Comparison of ENCODE assay signal across 23 cellular contexts in the genomic region with DNA sequence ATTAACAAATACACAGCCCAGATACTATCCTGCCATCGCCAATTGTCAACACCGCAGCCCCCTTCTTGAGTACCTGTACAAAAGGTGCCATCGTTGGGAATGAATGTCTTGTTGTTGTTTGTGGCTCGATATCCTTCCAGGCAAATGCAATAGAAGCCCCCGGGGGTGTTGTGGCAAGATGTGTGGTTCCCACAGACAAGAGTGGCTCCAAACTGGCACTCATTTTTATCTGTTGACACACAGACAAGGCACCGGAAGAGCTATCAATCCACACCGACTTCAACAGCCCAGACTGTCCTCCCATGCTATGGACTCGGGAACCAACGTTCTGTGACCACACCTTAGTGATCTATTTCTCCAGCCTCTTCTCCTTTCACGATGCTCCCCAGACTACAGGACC.
"Had no signal": no experiment of that assay in that cellular context is flagged by ENCODE, and none has a peak within 500 bp of the region (broad histone marks: within the 10 kb centered on the region; RNA-seq: fewer than 3 reads in every experiment).

No MANE protein-coding gene starts in this region.

- H3K4me1 Mint-ChIP-seq: activated naive CD8-positive, alpha-beta T cell treated with anti-CD3 and anti-CD28 coated beads, Interleukin-2, amount 10 ng/mL, durations not matched to agents 7 days and 5 days had no signal

- H3K4me1 ChIP-seq: adrenal gland had no signal

- H3K27ac ChIP-seq: adrenal gland had no signal

- H3K4me3 Mint-ChIP-seq: activated CD4-positive, alpha-beta T cell treated with anti-CD3 and anti-CD28 coated beads, Interleukin-2, amount 10 ng/mL, durations not matched to agents 24 days and 14 days; activated CD8-positive, alpha-beta memory T cell treated with anti-CD3 and anti-CD28 coated beads, Interleukin-2, amount 10 ng/mL, durations not matched to agents 7 days and 5 days; activated naive CD8-positive, alpha-beta T cell treated with anti-CD3 and anti-CD28 coated beads, Interleukin-2, amount 10 ng/mL, durations not matched to agents 7 days and 5 days; activated T-cell treated with anti-CD3 and anti-CD28 coated beads, Interleukin-2, amount 50 U/mL, for 4 hours; T-helper 17 cell had no signal

- H3K36me3 ChIP-seq: adrenal gland had no signal

- H3K27me3 Mint-ChIP-seq: activated CD4-positive, alpha-beta T cell treated with anti-CD3 and anti-CD28 coated beads, Interleukin-2, amount 10 ng/mL, durations not matched to agents 24 days and 14 days; activated CD8-positive, alpha-beta memory T cell treated with anti-CD3 and anti-CD28 coated beads, Interleukin-2, amount 10 ng/mL, durations not matched to agents 7 days and 5 days; activated naive CD8-positive, alpha-beta T cell treated with anti-CD3 and anti-CD28 coated beads, Interleukin-2, amount 10 ng/mL, durations not matched to agents 7 days and 5 days; T-helper 17 cell had no signal

- DNase-seq: activated CD4-positive, alpha-beta T cell treated with anti-CD3 and anti-CD28 coated beads for 1 hour; activated CD4-positive, alpha-beta T cell treated with anti-CD3 and anti-CD28 coated beads, Interleukin-2, amount 10 ng/mL, durations not matched to agents 24 days and 14 days; activated CD4-positive, alpha-beta T cell treated with anti-CD3 and anti-CD28 coated beads, Interleukin-2, amount 50 U/mL, for 48 hours; activated CD8-positive, alpha-beta memory T cell treated with anti-CD3 and anti-CD28 coated beads, Interleukin-2, amount 10 ng/mL, durations not matched to agents 7 days and 5 days; activated naive CD4-positive, alpha-beta T cell treated with anti-CD3 and anti-CD28 coated beads, Interleukin-2, amount 50 U/mL, for 16 hours; activated naive CD8-positive, alpha-beta T cell treated with anti-CD3 and anti-CD28 coated beads, Interleukin-2, amount 10 ng/mL, durations not matched to agents 7 days and 5 days; activated T-cell treated with anti-CD3 and anti-CD28 coated beads, Interleukin-2, amount 50 U/mL, for 4 hours; adrenal gland; anterior cingulate cortex; caudate nucleus; KBM-7; NCI-H1048; NCI-H146; NCI-H187 treated with DMSO at 0.1 percent for 48 hours; NCI-H2081 treated with DMSO at 0.1 percent for 48 hours; NCI-H446; NCI-H524; PC-3; SHP77 treated with DMSO at 0.1 percent for 48 hours; T-helper 17 cell; T-helper 9 cell had no signal

- H3K9me3 ChIP-seq: adrenal gland had no signal

- H3K27ac Mint-ChIP-seq: activated CD4-positive, alpha-beta T cell treated with anti-CD3 and anti-CD28 coated beads, Interleukin-2, amount 10 ng/mL, durations not matched to agents 24 days and 14 days; activated CD8-positive, alpha-beta memory T cell treated with anti-CD3 and anti-CD28 coated beads, Interleukin-2, amount 10 ng/mL, durations not matched to agents 7 days and 5 days; activated naive CD8-positive, alpha-beta T cell treated with anti-CD3 and anti-CD28 coated beads, Interleukin-2, amount 10 ng/mL, durations not matched to agents 7 days and 5 days; activated T-helper 2 cell treated with anti-CD3 and anti-CD28 coated beads, Interferon-gamma antibody, Interleukin-2, Interleukin-4, amounts not matched to agents 10 μg/mL and 5 μg/mL and 100 μg/mL, durations not matched to agents 14 hours and 24 hours and 36 hours; T-helper 17 cell had no signal

- FAIRE-seq: TTC549 had no signal

- H3K4me3 ChIP-seq: adrenal gland had no signal

- ATAC-seq: activated CD8-positive, alpha-beta memory T cell treated with anti-CD3 and anti-CD28 coated beads, Interleukin-2, amount 10 ng/mL, durations not matched to agents 7 days and 5 days; activated T-cell treated with anti-CD3 and anti-CD28 coated beads, Interleukin-2, amount 50 U/mL, for 4 hours; PC-3; T-helper 17 cell had no signal

- H3K9me3 Mint-ChIP-seq: activated CD4-positive, alpha-beta T cell treated with anti-CD3 and anti-CD28 coated beads, Interleukin-2, amount 10 ng/mL, durations not matched to agents 24 days and 14 days; activated naive CD8-positive, alpha-beta T cell treated with anti-CD3 and anti-CD28 coated beads, Interleukin-2, amount 10 ng/mL, durations not matched to agents 7 days and 5 days; activated T-cell treated with anti-CD3 and anti-CD28 coated beads, Interleukin-2, amount 50 U/mL, for 4 hours; activated T-helper 2 cell treated with anti-CD3 and anti-CD28 coated beads, Interferon-gamma antibody, Interleukin-2, Interleukin-4, amounts not matched to agents 10 μg/mL and 5 μg/mL and 100 μg/mL, durations not matched to agents 14 hours and 24 hours and 36 hours had no signal

- H3K27me3 ChIP-seq: adrenal gland had no signal
